ENCODE assay signal across 18 cellular contexts in the genomic region with DNA sequence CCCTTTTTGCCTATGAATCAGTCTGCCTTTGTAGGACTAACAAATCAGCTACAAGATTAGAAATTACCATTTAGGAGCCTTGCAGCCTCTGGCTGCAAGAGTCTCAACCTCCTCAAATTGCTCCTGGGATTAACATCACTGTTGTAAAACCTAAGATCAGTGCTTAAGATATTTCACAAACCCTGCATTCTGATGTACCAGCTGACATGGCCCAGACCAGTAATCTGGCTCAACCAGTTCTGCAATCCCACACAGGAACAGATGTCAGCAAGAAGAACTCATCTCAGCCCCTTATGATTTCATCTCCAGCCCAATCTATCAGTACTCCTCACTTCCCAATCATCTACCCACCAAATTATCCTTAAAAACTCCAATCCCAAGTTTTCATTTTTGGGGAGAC. TPM values are rescaled to one million over a fixed set of nuclear protein-coding genes. Genes with fewer than 3 reads are reported as not detected.
DNase-seq lines count a peak whose midpoint lies in the region; ATAC-seq and TF ChIP-seq lines count a peak whose summit lies in the region.
"Had no signal": no experiment of that assay in that cellular context is flagged by ENCODE, and none has a peak within 500 bp of the region (broad histone marks: within the 10 kb centered on the region; RNA-seq: fewer than 3 reads in every experiment).

No MANE protein-coding gene starts in this region.

- ATAC-seq in foreskin keratinocyte (peak; percentile 63), GM18498 (IDR thresholded peaks at IDR 0.05; ENCODE audit: unreplicated experiment) (no peak)

- TF ChIP-seq CTCF in mammary epithelial cell (conservative IDR thresholded peaks at IDR 0.05 in 1 of 2, IDR thresholded peaks at IDR 0.05 in 1 of 2; ENCODE audit: extremely low read depth in 1 of 2, insufficient read depth in 1 of 2, low read depth in 1 of 2, low read length in 2 of 2) = no peak
- no peak for TF ChIP-seq CTCF in breast epithelium (IDR thresholded peaks at IDR 0.05)
- TF ChIP-seq CTCF in WERI-Rb-1 (IDR thresholded peaks at IDR 0.05; ENCODE audit: low read depth, low read length) = no peak
- TF ChIP-seq CTCF in foreskin keratinocyte (conservative IDR thresholded peaks at IDR 0.05) = no peak

- H3K4me1 ChIP-seq in mammary epithelial cell (ENCODE audit: insufficient read depth, low read length) (peaks cover 5% of the 10 kb centered on the region), breast epithelium (no peaks in the 10 kb centered on the region), foreskin keratinocyte (no peaks in the 10 kb centered on the region)

- no peaks in the 10 kb centered on the region for H3K79me2 ChIP-seq in mammary epithelial cell (ENCODE audit: insufficient read depth, low read length)

- DNase-seq in mammary epithelial cell (peak; percentile 53), breast epithelium (ENCODE audit: low spot score in 2 of 2) (no peak), WERI-Rb-1 (peak; percentile 53), foreskin keratinocyte (peak; percentile 35 to 58), MG63 (no peak), DMS79 treated with DMSO at 0.1 percent for 48 hours (lab: John Stamatoyannopoulos, UW) (no peak)
- DNase-seq in activated naive CD4-positive, alpha-beta T cell treated with anti-CD3 and anti-CD28 coated beads, Interleukin-2, amount 50 U/mL, for 16 hours = no peak
- DNase-seq: CD8-positive, alpha-beta memory T cell; H9; Karpas-422; MV-4-11; NCI-H1417; NCI-H2029; NCI-H2171; NCI-H446; NCI-H69 had no signal

- no TSS peak for BruUV-seq in mammary epithelial cell (replicated peaks; lab: Mats Ljungman, UMichigan)

- CTCF ChIA-PET in mammary epithelial cell (lab: Charles Lee; ENCODE audit: low non-redundant PET) = no interaction called here

- dilution Hi-C loops in mammary epithelial cell (cut with HindIII; ENCODE audit: low sequenced_read_pairs) = no loop called here

- intact Hi-C loops in mammary epithelial cell (cut with micrococcal nuclease) (no loop called here), breast epithelium (cut with DNase I; ENCODE audit: low total_unique reads) (no loop called here)

- H3K36me3 ChIP-seq in mammary epithelial cell (ENCODE audit: insufficient read depth, low read length) (no peaks in the 10 kb centered on the region), breast epithelium (no peaks in the 10 kb centered on the region), WERI-Rb-1 (no peaks in the 10 kb centered on the region), MG63 (no peaks in the 10 kb centered on the region)
- H3K36me3 ChIP-seq: BLaER1 treated with 17β-estradiol and CSF1 and Interleukin-3, amounts not matched to agents 10 nM and 100 nM had no signal

- H3K4me3 ChIP-seq in mammary epithelial cell (replicated peaks in 1 of 3; ENCODE audit: insufficient read depth in 1 of 3, low read depth in 2 of 3, low read length in 3 of 3) (no peak overlapping the region), breast epithelium (no peak overlapping the region), WERI-Rb-1 (ENCODE audit: low read depth, low read length) (no peak overlapping the region), MG63 (no peak overlapping the region)
- H3K4me3 ChIP-seq: BLaER1 treated with 17β-estradiol and CSF1 and Interleukin-3, amounts not matched to agents 10 nM and 100 nM had no signal

- H3K27ac ChIP-seq in mammary epithelial cell (ENCODE audit: insufficient read depth, low read depth, low read length) (no peak overlapping the region), breast epithelium (no peak overlapping the region), WERI-Rb-1 (no peak overlapping the region), foreskin keratinocyte (no peak overlapping the region)
- H3K27ac ChIP-seq: BLaER1 treated with 17β-estradiol and CSF1 and Interleukin-3, amounts not matched to agents 10 nM and 100 nM had no signal

- TF ChIP-seq POLR2A in breast epithelium (IDR thresholded peaks at IDR 0.05) = no peak

- H3K9ac ChIP-seq in mammary epithelial cell (ENCODE audit: insufficient read depth, low read length) = no peak overlapping the region
- H3K9ac ChIP-seq: BLaER1 treated with 17β-estradiol and CSF1 and Interleukin-3, amounts not matched to agents 10 nM and 100 nM had no signal

- H4K20me1 ChIP-seq in mammary epithelial cell (ENCODE audit: insufficient read depth, low read length) = no peaks in the 10 kb centered on the region
- H4K20me1 ChIP-seq: BLaER1 treated with 17β-estradiol and CSF1 and Interleukin-3, amounts not matched to agents 10 nM and 100 nM had no signal

- no peaks in the 10 kb centered on the region for H3K27me3 ChIP-seq in mammary epithelial cell (ENCODE audit: insufficient read depth, low read length)
- no peaks in the 10 kb centered on the region for H3K27me3 ChIP-seq in breast epithelium
- H3K27me3 ChIP-seq in WERI-Rb-1 (ENCODE audit: insufficient read depth, low read depth, severe bottlenecking) = no peaks in the 10 kb centered on the region
- H3K27me3 ChIP-seq in foreskin keratinocyte = no peaks in the 10 kb centered on the region
- H3K27me3 ChIP-seq in MG63 = no peaks in the 10 kb centered on the region
- H3K27me3 ChIP-seq: BLaER1 treated with 17β-estradiol and CSF1 and Interleukin-3, amounts not matched to agents 10 nM and 100 nM had no signal

- no peak overlapping the region for H2AFZ ChIP-seq in mammary epithelial cell (ENCODE audit: low read depth, low read length)

- no peak overlapping the region for H3K4me2 ChIP-seq in mammary epithelial cell (ENCODE audit: insufficient read depth, low read depth, low read length)
- H3K4me2 ChIP-seq: BLaER1 treated with 17β-estradiol and CSF1 and Interleukin-3, amounts not matched to agents 10 nM and 100 nM had no signal

- in situ Hi-C loops in mammary epithelial cell (cut with MboI; ENCODE audit: low sequenced_read_pairs in 2 of 2) = no loop called here

- H3K9me3 ChIP-seq in mammary epithelial cell (replicated peaks; ENCODE audit: insufficient read depth, low read length) (no peaks in the 10 kb centered on the region), breast epithelium (no peaks in the 10 kb centered on the region), WERI-Rb-1 (ENCODE audit: severe bottlenecking) (no peaks in the 10 kb centered on the region), MG63 (no peaks in the 10 kb centered on the region)

RNA-seq across cellular contexts. Expression of gene AADAT, which starts 32.5 kb away (rescaled TPM):
- total RNA-seq in mammary epithelial cell (1 to 10 TPM; 5.5 to 8.3 TPM), breast epithelium (1 to 10 TPM; 5.6 to 6.2 (median 5.9) TPM), foreskin keratinocyte (7.6 and 8.6 TPM in 2 replicates)
- polyA plus RNA-seq in mammary epithelial cell (8.4 TPM), foreskin keratinocyte (5.4 and 5.9 TPM in 2 replicates)
- 2.1 TPM for polyA minus RNA-seq in mammary epithelial cell
- 2.1 and 2.6 TPM in 2 replicates for total RNA-seq in MG63 (2014; rRNA removed; shearing (Covaris generic); ENCODE audit: low replicate concordance)
- total RNA-seq: CD8-positive, alpha-beta memory T cell had no signal
- polyA plus RNA-seq: CD8-positive, alpha-beta memory T cell had no signal

Comparison
In these comparisons a context has a peak if more than half of its experiments do, and no peak if none do; other contexts are left out.
1. DNase-seq: peak in mammary epithelial cell (single experiment), WERI-Rb-1 (single experiment) and foreskin keratinocyte (2 of 2); none in breast epithelium (0 of 2), activated naive CD4-positive, alpha-beta T cell treated with anti-CD3 and anti-CD28 coated beads, Interleukin-2, amount 50 U/mL, for 16 hours (single experiment), MG63 (single experiment) and DMS79 treated with DMSO at 0.1 percent for 48 hours (single experiment).